1 cellular context compared by ENCODE assay signal in genomic region chr19:51339313-51339686, GRCh38.
TF ChIP-seq lines count a peak whose summit lies in the region.

No MANE protein-coding gene starts in this region.

TF ChIP-seq in endothelial cell of umbilical vein, 7 proteins besides CTCF, POLR2A, EP300 and RAD21:
- TF ChIP-seq POLR2AphosphoS5 (IDR thresholded peaks at IDR 0.05; ENCODE audit: insufficient read depth, low read depth, low read length) (no peak), MYC (IDR thresholded peaks at IDR 0.05; ENCODE audit: low read depth, low read length) (no peak), JUN (IDR thresholded peaks at IDR 0.05; ENCODE audit: borderline replicate concordance, insufficient read depth, insufficient read length, low read depth) (no peak), FOS (IDR thresholded peaks at IDR 0.05; ENCODE audit: borderline replicate concordance, insufficient read depth, low read length) (no peak), MAX (IDR thresholded peaks at IDR 0.05; ENCODE audit: insufficient read depth, insufficient read length) (no peak), EZH2 (IDR thresholded peaks at IDR 0.05; ENCODE audit: borderline replicate concordance, low read depth, low read length, severe bottlenecking) (no peak), GATA2 (IDR thresholded peaks at IDR 0.05; ENCODE audit: insufficient read depth, insufficient read length, low read depth, low read length) (no peak)
